ENCODE assay signal across 9 cellular contexts in genomic region chr3:138068579-138069174, GRCh38. TPM values are rescaled to one million over a fixed set of nuclear protein-coding genes. Genes with fewer than 3 reads are reported as not detected.
DNase-seq lines count a peak whose midpoint lies in the region; TF ChIP-seq lines count a peak whose summit lies in the region.
"Had no signal": no experiment of that assay in that cellular context is flagged by ENCODE, and none has a peak within 500 bp of the region (broad histone marks: within the 10 kb centered on the region; RNA-seq: fewer than 3 reads in every experiment).

No MANE protein-coding gene starts in this region.

- H3K4me1 Mint-ChIP-seq in activated naive CD8-positive, alpha-beta T cell treated with anti-CD3 and anti-CD28 coated beads for 36 hours, result peaks cover 7% of the 10 kb centered on the region

- H3K9me3 Mint-ChIP-seq in activated naive CD8-positive, alpha-beta T cell treated with anti-CD3 and anti-CD28 coated beads for 36 hours, result no peaks in the 10 kb centered on the region
- H3K9me3 Mint-ChIP-seq: stimulated activated naive CD8-positive, alpha-beta T cell treated with anti-CD3 and anti-CD28 coated beads, Interleukin-15, Interleukin-2, amounts not matched to agents 100 ng/mL and 50 ng/mL, for 24 hours had no signal

- no peak overlapping the region for H3K27ac Mint-ChIP-seq in activated naive CD8-positive, alpha-beta T cell treated with anti-CD3 and anti-CD28 coated beads for 36 hours
- H3K27ac Mint-ChIP-seq: stimulated activated naive CD8-positive, alpha-beta T cell treated with anti-CD3 and anti-CD28 coated beads, Interleukin-15, Interleukin-2, amounts not matched to agents 100 ng/mL and 50 ng/mL, for 24 hours had no signal

- TF ChIP-seq CTCF in GM12801 (IDR thresholded peaks at IDR 0.05; ENCODE audit: extremely low read depth, insufficient read length) (peak; percentile 93), cardiac muscle cell (IDR thresholded peaks at IDR 0.05; ENCODE audit: low read depth, low read length) (peak; percentile 100)

- H3K36me3 ChIP-seq in H7 (replicated peaks; ENCODE audit: control insufficient read depth, insufficient read depth, low read length) (peaks cover 5% of the 10 kb centered on the region), MG63 (peaks cover 83% of the 10 kb centered on the region), cardiac muscle cell (peaks cover 41% of the 10 kb centered on the region)

- no peaks in the 10 kb centered on the region for H3K36me3 Mint-ChIP-seq in activated naive CD8-positive, alpha-beta T cell treated with anti-CD3 and anti-CD28 coated beads for 36 hours

- H3K27ac ChIP-seq in cardiac muscle cell, result no peak overlapping the region

- DNase-seq in H7 (peak; percentile 87), MG63 (peak; percentile 66), SKM-1 (lab: John Stamatoyannopoulos, UW; ENCODE audit: unreplicated experiment) (peak; percentile 26), cardiac muscle cell (ENCODE audit: low read depth in 1 of 2, low spot score in 1 of 2) (peak; percentile 83 to 88), pulmonary artery endothelial cell (ENCODE audit: low read depth, low spot score) (peak; percentile 30), mesenteric fat pad (ENCODE audit: low spot score) (no peak)
- peak; percentile 72 for DNase-seq in activated naive CD8-positive, alpha-beta T cell treated with anti-CD3 and anti-CD28 coated beads for 36 hours

- H3K27me3 Mint-ChIP-seq in activated naive CD8-positive, alpha-beta T cell treated with anti-CD3 and anti-CD28 coated beads for 36 hours, result peaks cover 13% of the 10 kb centered on the region

- H3K4me3 ChIP-seq in H7 (ENCODE audit: insufficient read depth, low read depth, low read length) (no peak overlapping the region), MG63 (no peak overlapping the region), cardiac muscle cell (no peak overlapping the region)

- H3K9me3 ChIP-seq in MG63, result no peaks in the 10 kb centered on the region
- no peaks in the 10 kb centered on the region for H3K9me3 ChIP-seq in cardiac muscle cell (ENCODE audit: low read depth)

- H3K27me3 ChIP-seq in H7 (ENCODE audit: control insufficient read depth, insufficient read depth, low read length), result no peaks in the 10 kb centered on the region
- H3K27me3 ChIP-seq in MG63, result no peaks in the 10 kb centered on the region
- no peaks in the 10 kb centered on the region for H3K27me3 ChIP-seq in cardiac muscle cell

- no peak overlapping the region for H3K4me3 Mint-ChIP-seq in activated naive CD8-positive, alpha-beta T cell treated with anti-CD3 and anti-CD28 coated beads for 36 hours
- H3K4me3 Mint-ChIP-seq: stimulated activated naive CD8-positive, alpha-beta T cell treated with anti-CD3 and anti-CD28 coated beads, Interleukin-15, Interleukin-2, amounts not matched to agents 100 ng/mL and 50 ng/mL, for 24 hours had no signal

- H3K4me1 ChIP-seq in cardiac muscle cell (ENCODE audit: low read depth), result no peaks in the 10 kb centered on the region

RNA-seq across cellular contexts. Expression of gene DZIP1L, which starts 46.7 kb away (rescaled TPM):
- total RNA-seq in H7 (2014; rRNA removed; shearing (Covaris generic)), result 10.7 and 13.6 TPM in 2 replicates
- total RNA-seq in MG63 (2014; rRNA removed; shearing (Covaris generic); ENCODE audit: low replicate concordance), result 14.9 and 20.1 TPM in 2 replicates
- total RNA-seq in activated naive CD8-positive, alpha-beta T cell treated with anti-CD3 and anti-CD28 coated beads for 36 hours, result under 1 TPM; 0.22 to 0.29 TPM
- total RNA-seq in cardiac muscle cell (28.2 and 81.3 TPM in 2 replicates), pulmonary artery endothelial cell (9.6 and 12.7 TPM in 2 replicates), mesenteric fat pad (13.7 TPM)
- 19.4 and 21.5 TPM in 2 replicates for polyA plus RNA-seq in cardiac muscle cell

RNA-seq across cellular contexts. Expression of gene CLDN18, which starts 58.7 kb away (rescaled TPM):
- 0.14 TPM in 1 of 2 replicates, not detected in the other for total RNA-seq in H7 (2014; rRNA removed; shearing (Covaris generic))
- not detected in 2 replicates for total RNA-seq in MG63 (2014; rRNA removed; shearing (Covaris generic); ENCODE audit: low replicate concordance)
- not detected for total RNA-seq in activated naive CD8-positive, alpha-beta T cell treated with anti-CD3 and anti-CD28 coated beads for 36 hours
- total RNA-seq in cardiac muscle cell (0.07 TPM in 1 of 2 replicates, not detected in the other), pulmonary artery endothelial cell (not detected in 2 replicates), mesenteric fat pad (not detected)
- 0.26 and 0.69 TPM in 2 replicates for polyA plus RNA-seq in cardiac muscle cell
